Comparison of ENCODE assay signal across 17 cellular contexts in genomic region chr1:8911416-8912309, GRCh38. TPM values are rescaled to one million over a fixed set of nuclear protein-coding genes. Genes with fewer than 3 reads are reported as not detected.
DNase-seq lines count a peak whose midpoint lies in the region; ATAC-seq, FAIRE-seq and TF ChIP-seq lines count a peak whose summit lies in the region.
"Had no signal": no experiment of that assay in that cellular context is flagged by ENCODE, and none has a peak within 500 bp of the region (broad histone marks: within the 10 kb centered on the region; RNA-seq: fewer than 3 reads in every experiment).

No MANE protein-coding gene starts in this region.

- H3K4me2 ChIP-seq in H1 (ENCODE audit: insufficient read depth in 1 of 2, low read depth in 2 of 2, low read length in 2 of 2), result no peak overlapping the region
- no peak overlapping the region for H3K4me2 ChIP-seq in trophoblast cell (ENCODE audit: low read length)

- no peak overlapping the region for H3K14ac ChIP-seq in H1 (ENCODE audit: insufficient read length)
- H3K14ac ChIP-seq in trophoblast cell (ENCODE audit: low read length), result no peak overlapping the region

- no peaks in the 10 kb centered on the region for H3K36me3 ChIP-seq in H1 (ENCODE audit: control insufficient read depth in 2 of 4, insufficient read depth in 4 of 4, low read length in 3 of 4)
- H3K36me3 ChIP-seq in trophoblast cell (ENCODE audit: control insufficient read depth in 1 of 2, insufficient read depth in 2 of 2, low read length in 2 of 2), result no peaks in the 10 kb centered on the region
- no peaks in the 10 kb centered on the region for H3K36me3 ChIP-seq in CD8-positive, alpha-beta memory T cell (ENCODE audit: insufficient read depth, low read length)

- H2AK5ac ChIP-seq in H1 (ENCODE audit: low read depth, low read length), result no peak overlapping the region
- no peak overlapping the region for H2AK5ac ChIP-seq in trophoblast cell (ENCODE audit: low read length)

- CTCF ChIA-PET in H1 (lab: Charles Lee; ENCODE audit: partially characterized antibody), result interaction anchor here (0.6 to 2.7 kb wide), 6 partner anchors 25 to 199 kb away, joined by 3 to 9 read pairs (median 4); no protein-coding TSS in a partner anchor
- CTCF ChIA-PET in CD8-positive, alpha-beta memory T cell (lab: Charles Lee), result interaction anchor here (1.3 kb wide), 1 partner anchor 75 kb away, joined by 5 read pairs; no protein-coding TSS in a partner anchor

- peak overlapping the region; percentile 80 for H2BK120ac ChIP-seq in H1 (replicated peaks; ENCODE audit: low read depth, low read length)
- H2BK120ac ChIP-seq in trophoblast cell (ENCODE audit: insufficient read depth, low read length, poor library complexity), result no peak overlapping the region

- H2BK5ac ChIP-seq in H1 (ENCODE audit: low read depth, low read length) (no peak overlapping the region; the same call in 1 of the 2 replicates), trophoblast cell (ENCODE audit: low read depth, low read length, poor library complexity) (no peak overlapping the region)

- no peak overlapping the region for H3K23ac ChIP-seq in H1 (ENCODE audit: insufficient read length)
- no peak overlapping the region for H3K23ac ChIP-seq in trophoblast cell (ENCODE audit: low read length)

- H4K12ac ChIP-seq in trophoblast cell (ENCODE audit: low read depth, low read length), result no peak overlapping the region

- peaks cover 3 to 4% of the 10 kb centered on the region in 2 experiments; a peak in 3 of 4 replicates for H3K9me3 ChIP-seq in H1 (ENCODE audit: insufficient read depth in 2 of 2, low read depth in 1 of 2, low read length in 1 of 2)
- H3K9me3 ChIP-seq in trophoblast cell (ENCODE audit: insufficient read depth, low read depth, low read length), result peaks cover 4% of the 10 kb centered on the region
- H3K9me3 ChIP-seq in CD8-positive, alpha-beta memory T cell (ENCODE audit: low read length), result no peaks in the 10 kb centered on the region
- H3K9me3 ChIP-seq: testis had no signal

- H4K20me1 ChIP-seq in H1 (replicated peaks in 1 of 2; ENCODE audit: control insufficient read depth in 1 of 2, insufficient read depth in 2 of 2, low read length in 2 of 2), result no peaks in the 10 kb centered on the region

- no peak overlapping the region for H4K8ac ChIP-seq in H1 (ENCODE audit: extremely low read depth, insufficient read depth, low read length)
- no peak overlapping the region for H4K8ac ChIP-seq in trophoblast cell (ENCODE audit: low read depth, low read length)

- H3K56ac ChIP-seq in H1 (replicated peaks; ENCODE audit: insufficient read length, low read depth, low read length), result no peak overlapping the region

- POLR2A ChIA-PET in H1 (lab: Charles Lee; ENCODE audit: partially characterized antibody), result interaction anchor here (0.6 to 6.6 kb wide), 4 partner anchors 17 to 43 kb away, joined by 3 to 30 read pairs (median 4); partner anchors contain the start of gene ENO1
- POLR2A ChIA-PET in CD8-positive, alpha-beta memory T cell (lab: Charles Lee), result no interaction called here

- H4K91ac ChIP-seq in H1 (replicated peaks; ENCODE audit: insufficient read length, low read length) (peak overlapping the region; percentile 85), trophoblast cell (ENCODE audit: low read depth, low read length) (peak overlapping the region; percentile 52)

- H4K5ac ChIP-seq in H1 (ENCODE audit: insufficient read length, low read depth, low read length), result peak overlapping the region; percentile 79

- no peak overlapping the region for H3K4me3 Mint-ChIP-seq in CD8-positive, alpha-beta memory T cell
- H3K4me3 Mint-ChIP-seq: CD4-positive, alpha-beta memory T cell had no signal

- no peak for TF ChIP-seq RAD21 in H1 (IDR thresholded peaks at IDR 0.05 in 1 of 2, conservative IDR thresholded peaks at IDR 0.05 in 1 of 2; ENCODE audit: low read depth in 2 of 2, low read length in 2 of 2)

- no peak for FAIRE-seq in H1 (lab: Jason Lieb, UNC)

- DNase-seq in DMS79 treated with DMSO at 0.1 percent for 48 hours (lab: John Stamatoyannopoulos, UW), result peak; percentile 24
- DNase-seq in DMS79 (lab: John Stamatoyannopoulos, UW), result no peak
- peak; percentile 89 for DNase-seq in NCI-H748 (lab: John Stamatoyannopoulos, UW; ENCODE audit: unreplicated experiment)
- peak in 1 of 2 experiments; percentile 41 for DNase-seq in H1 (ENCODE audit: low read depth in 1 of 2, low spot score in 2 of 2)
- no peak for DNase-seq in trophoblast cell
- no peak for DNase-seq in CD8-positive, alpha-beta memory T cell
- DNase-seq in HUDEP-2 (lab: John Stamatoyannopoulos, UW; ENCODE audit: unreplicated experiment in 76 of 76), result no peak
- DNase-seq: 8988T; activated naive CD4-positive, alpha-beta T cell treated with anti-CD3 and anti-CD28 coated beads, Interleukin-2, amount 50 U/mL, for 16 hours; CD4-positive, alpha-beta memory T cell; NCI-H1105 treated with DMSO at 0.1 percent for 48 hours; NCI-H526 treated with DMSO at 0.1 percent for 48 hours; SIG-M5; stimulated activated CD4-positive, alpha-beta T cell treated with anti-CD3 and anti-CD28 coated beads, Interleukin-12 subunit alpha, Interleukin-12 subunit beta, amount 100 ng/mL, for 4 hours; testis had no signal

- no peak overlapping the region for H3K4me3 ChIP-seq in H1 (ENCODE audit: extremely low read depth in 1 of 4, insufficient read depth in 2 of 4, low read depth in 3 of 4, low read length in 4 of 4)
- H3K4me3 ChIP-seq in trophoblast cell (ENCODE audit: low read depth, low read length), result no peak overlapping the region
- no peak overlapping the region for H3K4me3 ChIP-seq in CD8-positive, alpha-beta memory T cell (ENCODE audit: low read length)
- H3K4me3 ChIP-seq: testis had no signal

- H3K4ac ChIP-seq in H1 (replicated peaks; ENCODE audit: insufficient read length, low read depth, low read length), result no peak overlapping the region
- no peak overlapping the region for H3K4ac ChIP-seq in trophoblast cell (ENCODE audit: low read depth, low read length)

- H3K27me3 Mint-ChIP-seq in CD8-positive, alpha-beta memory T cell, result peaks cover 0 to 8% of the 10 kb centered on the region in 2 donors

- peaks cover 0 to 2% (median 0%) of the 10 kb centered on the region in 3 donors for H3K36me3 Mint-ChIP-seq in CD8-positive, alpha-beta memory T cell
- H3K36me3 Mint-ChIP-seq: CD4-positive, alpha-beta memory T cell had no signal

- no peaks in the 10 kb centered on the region for H3K23me2 ChIP-seq in H1 (ENCODE audit: low read depth, low read length)

- no peak overlapping the region for H2BK12ac ChIP-seq in H1 (ENCODE audit: low read depth, low read length)
- H2BK12ac ChIP-seq in trophoblast cell (ENCODE audit: low read length), result no peak overlapping the region

- 82% methylated on average over 13 of the region's 17 CpGs; no CpG with 5 or more reads in 1 of the 2 experiments for WGBS in H1 (ENCODE audit: extremely low coverage in 1 of 2, insufficient coverage in 1 of 2, insufficient read length in 1 of 2, insufficient replicate concordance in 2 of 2, low coverage in 1 of 2, low lambda C conversion rate in 2 of 2, missing lambda C conversion rate in 1 of 2), 2 experiments
- no CpG with 5 or more reads among the region's 17 CpGs for WGBS in trophoblast cell (ENCODE audit: extremely low coverage, insufficient coverage, insufficient read length)

- no peak overlapping the region for H3K27ac Mint-ChIP-seq in CD8-positive, alpha-beta memory T cell

- no peak overlapping the region; the same call in 1 of the 2 replicates for H3K18ac ChIP-seq in H1 (ENCODE audit: extremely low read depth, low read length)
- no peak overlapping the region for H3K18ac ChIP-seq in trophoblast cell (ENCODE audit: low read length)

- H2BK20ac ChIP-seq in H1 (ENCODE audit: low read length), result 0 out of 2 replicates have a peak overlapping the region, but pooled peaks have one; percentile 34

- H3K9ac ChIP-seq in H1 (replicated peaks in 1 of 4; ENCODE audit: extremely low read depth in 1 of 4, low read depth in 3 of 4, low read length in 3 of 4) (no peak overlapping the region), trophoblast cell (ENCODE audit: low read length) (no peak overlapping the region)
- H3K9ac ChIP-seq: parathyroid adenoma had no signal

- H3K27ac ChIP-seq in H1 (ENCODE audit: low read depth, low read length) (no peak overlapping the region), trophoblast cell (ENCODE audit: low read depth, low read length) (no peak overlapping the region)
- H3K27ac ChIP-seq in CD8-positive, alpha-beta memory T cell (ENCODE audit: low read depth, low read length), result no peak overlapping the region
- H3K27ac ChIP-seq: parathyroid adenoma, testis had no signal

- H3K27me3 ChIP-seq in H1 (replicated peaks in 1 of 4; ENCODE audit: control insufficient read depth in 3 of 4, extremely low read depth in 1 of 4, insufficient read depth in 3 of 4, low read length in 3 of 4), result no peaks in the 10 kb centered on the region
- no peaks in the 10 kb centered on the region for H3K27me3 ChIP-seq in trophoblast cell (ENCODE audit: insufficient read depth, low read length)
- H3K27me3 ChIP-seq in CD8-positive, alpha-beta memory T cell (ENCODE audit: insufficient read depth, low read length, poor library complexity, severe bottlenecking), result no peaks in the 10 kb centered on the region
- H3K27me3 ChIP-seq: testis had no signal

- no peak for TF ChIP-seq CTCF in H1 (IDR thresholded peaks at IDR 0.05; ENCODE audit: control extremely low read depth in 1 of 3, insufficient read depth in 1 of 3, low read depth in 1 of 3, low read length in 3 of 3)

- H2BK15ac ChIP-seq in H1 (ENCODE audit: low read length), result no peak overlapping the region

- peaks cover 0 to 11% (median 7%) of the 10 kb centered on the region in 4 experiments; a peak in 5 of 7 replicates for H3K4me1 ChIP-seq in H1 (replicated peaks in 1 of 4; ENCODE audit: control insufficient read depth in 3 of 4, insufficient read depth in 4 of 4, low read length in 3 of 4)
- peaks cover 2% of the 10 kb centered on the region in 2 experiments for H3K4me1 ChIP-seq in trophoblast cell (ENCODE audit: control insufficient read depth in 1 of 2, insufficient read depth in 2 of 2, low read length in 2 of 2)
- H3K4me1 ChIP-seq in CD8-positive, alpha-beta memory T cell (ENCODE audit: insufficient read depth, low read length), result no peaks in the 10 kb centered on the region
- H3K4me1 ChIP-seq: testis had no signal

- H2AFZ ChIP-seq in H1 (ENCODE audit: low read length), result no peak overlapping the region
- H2AFZ ChIP-seq in trophoblast cell (ENCODE audit: insufficient read depth, low read length, poor library complexity), result no peak overlapping the region
- H2AFZ ChIP-seq: parathyroid adenoma had no signal

- H3K79me2 ChIP-seq in H1 (ENCODE audit: control insufficient read depth in 1 of 2, insufficient read depth in 2 of 2, low read length in 2 of 2), result no peaks in the 10 kb centered on the region
- H3K79me2 ChIP-seq in trophoblast cell (ENCODE audit: control insufficient read depth, insufficient read depth, low read length, poor library complexity), result no peaks in the 10 kb centered on the region
- H3K79me2 ChIP-seq: parathyroid adenoma had no signal

- TF ChIP-seq POLR2A in H1 (IDR thresholded peaks at IDR 0.05; ENCODE audit: control extremely low read depth in 1 of 2, low read depth in 2 of 2, low read length in 2 of 2), result no peak

- H3K79me1 ChIP-seq in H1 (ENCODE audit: low read depth, low read length) (no peaks in the 10 kb centered on the region), trophoblast cell (ENCODE audit: low read length) (no peaks in the 10 kb centered on the region)

- peak in 1 of 2 experiments; percentile 39; a peak in 1 of 3 replicates for TF ChIP-seq EP300 in H1 (IDR thresholded peaks at IDR 0.05; ENCODE audit: borderline replicate concordance in 1 of 2, low read depth in 2 of 2, low read length in 2 of 2)

- H3K9me3 Mint-ChIP-seq in CD8-positive, alpha-beta memory T cell, result no peaks in the 10 kb centered on the region
- H3K9me3 Mint-ChIP-seq: CD4-positive, alpha-beta memory T cell had no signal

- peaks cover 0 to 4% (median 3%) of the 10 kb centered on the region in 3 donors for H3K4me1 Mint-ChIP-seq in CD8-positive, alpha-beta memory T cell
- H3K4me1 Mint-ChIP-seq: CD4-positive, alpha-beta memory T cell had no signal

- ATAC-seq in GM19035 (IDR thresholded peaks at IDR 0.05; ENCODE audit: unreplicated experiment), result no peak

RNA-seq across cellular contexts. Expression of gene ENO1, which starts 33.2 kb away (rescaled TPM):
- total RNA-seq in H1 (2021; fragmentation: NEBNext Ultra II Directional; extraction: Animal tissue kit (Norgen Biotek cat#: 25700)), result 2,080 and 2,117 TPM in 2 replicates
- polyA plus RNA-seq in H1 (2011; rRNA removed), result 1,763 and 2,059 TPM in 2 replicates
- 2,358 TPM for polyA plus RNA-seq in H1 (2011; cell fraction: cytosol; rRNA removed)
- polyA plus RNA-seq in H1 (2011; cell fraction: nucleus; rRNA removed), result 2,405 TPM
- polyA plus RNA-seq in H1 (2012, experiment 1 of 2), result 1,870 to 2,736 TPM (median 2,687 TPM) in 4 replicates
- 3,551 TPM for polyA plus RNA-seq in H1 (2012, experiment 2 of 2)
- polyA plus RNA-seq in H1 (2013, experiment 1 of 2), result 1,002 TPM
- polyA plus RNA-seq in H1 (2013, experiment 2 of 2), result 997 TPM
- polyA minus RNA-seq in H1 (2011; rRNA and poly(A)+ RNA removed), result 2,726 and 2,920 TPM in 2 replicates
- polyA minus RNA-seq in H1 (2011; cell fraction: cytosol; rRNA and poly(A)+ RNA removed), result 1,825 TPM
- polyA minus RNA-seq in H1 (2011; cell fraction: nucleus; rRNA and poly(A)+ RNA removed), result 812 TPM
- polyA plus RNA-seq in trophoblast cell (2013), result 854 and 880 TPM in 2 replicates
- total RNA-seq in CD8-positive, alpha-beta memory T cell, result 1,000 to 10,000 TPM; 3,105 to 3,136 TPM
- 1,061 TPM for polyA plus RNA-seq in CD8-positive, alpha-beta memory T cell

RNA-seq across cellular contexts. Expression of gene CA6, which starts 34.0 kb away (rescaled TPM):
- total RNA-seq in H1 (2021; fragmentation: NEBNext Ultra II Directional; extraction: Animal tissue kit (Norgen Biotek cat#: 25700)), result not detected in 2 replicates
- not detected in 2 replicates for polyA plus RNA-seq in H1 (2011; rRNA removed)
- polyA plus RNA-seq in H1 (2011; cell fraction: cytosol; rRNA removed), result not detected
- not detected for polyA plus RNA-seq in H1 (2011; cell fraction: nucleus; rRNA removed)
- polyA plus RNA-seq in H1 (2012, experiment 1 of 2), result not detected in 4 replicates
- not detected for polyA plus RNA-seq in H1 (2012, experiment 2 of 2)
- not detected for polyA plus RNA-seq in H1 (2013, experiment 1 of 2)
- polyA plus RNA-seq in H1 (2013, experiment 2 of 2), result not detected
- polyA minus RNA-seq in H1 (2011; rRNA and poly(A)+ RNA removed), result not detected in 2 replicates
- polyA minus RNA-seq in H1 (2011; cell fraction: cytosol; rRNA and poly(A)+ RNA removed), result not detected
- not detected for polyA minus RNA-seq in H1 (2011; cell fraction: nucleus; rRNA and poly(A)+ RNA removed)
- polyA plus RNA-seq in trophoblast cell (2013), result 0.05 and 0.06 TPM in 2 replicates
- 1 to 10 TPM; 1.2 to 1.4 TPM for total RNA-seq in CD8-positive, alpha-beta memory T cell
- polyA plus RNA-seq in CD8-positive, alpha-beta memory T cell, result 3.7 TPM
- total RNA-seq: CD4-positive, alpha-beta memory T cell had no signal

Comparison
In these comparisons a context has a peak if more than half of its experiments do, and no peak if none do; other contexts are left out.
1. DNase-seq: peak in DMS79 treated with DMSO at 0.1 percent for 48 hours (single experiment) and NCI-H748 (single experiment); none in DMS79 (single experiment), trophoblast cell (0 of 2), CD8-positive, alpha-beta memory T cell (0 of 5) and HUDEP-2 (0 of 76).